10 cellular contexts compared by ENCODE assay signal in genomic region chr19:55250262-55251036, GRCh38. TPM values are rescaled to one million over a fixed set of nuclear protein-coding genes. Genes with fewer than 3 reads are reported as not detected.
DNase-seq lines count a peak whose midpoint lies in the region; ATAC-seq, FAIRE-seq and TF ChIP-seq lines count a peak whose summit lies in the region.
"Had no signal": no experiment of that assay in that cellular context is flagged by ENCODE, and none has a peak within 500 bp of the region (broad histone marks: within the 10 kb centered on the region; RNA-seq: fewer than 3 reads in every experiment).

No MANE protein-coding gene starts in this region.

- no TSS peak for BruUV-seq in K562 (replicated peaks; lab: Mats Ljungman, UMichigan)

- peak overlapping the region; percentile 93 for H3K27ac ChIP-seq in CD4-positive, CD25-positive, alpha-beta regulatory T cell (ENCODE audit: insufficient read depth, low read length, poor library complexity, severe bottlenecking)
- no peak overlapping the region for H3K27ac ChIP-seq in K562 (ENCODE audit: extremely low read depth, low read depth, low read length)
- peak overlapping the region; percentile 93 for H3K27ac ChIP-seq in neutrophil

- no peak for DNase-seq in CD4-positive, CD25-positive, alpha-beta regulatory T cell
- no peak for DNase-seq in K562 (ENCODE audit: extremely low read depth in 1 of 4, low spot score in 3 of 4)
- no peak for DNase-seq in NCI-H2107 treated with DMSO at 0.1 percent for 48 hours (lab: John Stamatoyannopoulos, UW; ENCODE audit: unreplicated experiment)
- DNase-seq in NCI-H146 treated with DMSO at 0.1 percent for 48 hours (lab: John Stamatoyannopoulos, UW; ENCODE audit: unreplicated experiment): no peak
- DNase-seq: anterior cingulate cortex, C1 segment of cervical spinal cord, NCI-H1436 treated with DMSO at 0.1 percent for 48 hours had no signal

- intact Hi-C loops in K562 (cut with micrococcal nuclease): no loop called here

- H2AFZ ChIP-seq in K562 (ENCODE audit: low read depth, low read length): no peak overlapping the region

- H3K9me1 ChIP-seq in K562 (ENCODE audit: control insufficient read depth, insufficient read depth, low read length): peaks cover 8% of the 10 kb centered on the region

- H3K9me3 Mint-ChIP-seq in CD4-positive, CD25-positive, alpha-beta regulatory T cell: no peaks in the 10 kb centered on the region
- no peaks in the 10 kb centered on the region for H3K9me3 Mint-ChIP-seq in IgD-negative memory B cell

- POLR2A ChIA-PET in K562 (lab: Yijun Ruan, JAX): interaction anchor here (0.6 to 2.0 kb wide), 4 partner anchors 9 to 34 kb away, joined by 3 to 4 read pairs (median 4); partner anchors contain the start of genes PPP6R1 and TMEM86B

- in situ Hi-C loops in K562 (cut with MboI): no loop called here

- H3K27ac Mint-ChIP-seq in CD4-positive, CD25-positive, alpha-beta regulatory T cell: peak overlapping the region; percentile 94 to 99 (median 96)
- H3K27ac Mint-ChIP-seq in IgD-negative memory B cell: peak overlapping the region in 2 of 3 donors; percentile 98 to 99

- no peak for FAIRE-seq in K562 (lab: Jason Lieb, UNC)

- 92% methylated on average over 13 of the region's 18 CpGs for WGBS in K562 (ENCODE audit: insufficient coverage, low coverage, missing lambda C conversion rate)

- TF ChIP-seq CTCF in K562 (IDR thresholded peaks at IDR 0.05 in 2 of 3, conservative IDR thresholded peaks at IDR 0.05 in 1 of 3; ENCODE audit: insufficient read depth in 2 of 3, low read depth in 1 of 3, low read length in 3 of 3): no peak
- TF ChIP-seq CTCF in neutrophil (IDR thresholded peaks at IDR 0.05): no peak

- peaks cover 69% of the 10 kb centered on the region for H3K4me1 ChIP-seq in CD4-positive, CD25-positive, alpha-beta regulatory T cell (ENCODE audit: control insufficient read depth, insufficient read depth, low read length, poor library complexity, severe bottlenecking)
- H3K4me1 ChIP-seq in K562 (replicated peaks in 1 of 2; ENCODE audit: control insufficient read depth in 2 of 2, insufficient read depth in 2 of 2, low read length in 2 of 2) (peaks cover 10 to 44% of the 10 kb centered on the region in 2 experiments; a peak in 4 of 5 replicates), neutrophil (ENCODE audit: control insufficient read depth in 1 of 2, insufficient read depth in 1 of 2, low read depth in 1 of 2, low read length in 1 of 2) (peaks cover 55 to 63% of the 10 kb centered on the region in 2 experiments)

- peaks cover 70% of the 10 kb centered on the region for H4K20me1 ChIP-seq in K562 (replicated peaks; ENCODE audit: control insufficient read depth, insufficient read depth, low read length)

- no peaks in the 10 kb centered on the region for H3K27me3 ChIP-seq in CD4-positive, CD25-positive, alpha-beta regulatory T cell (ENCODE audit: control insufficient read depth, insufficient read depth, low read length)
- H3K27me3 ChIP-seq in K562 (ENCODE audit: control insufficient read depth in 2 of 2, insufficient read depth in 2 of 2, low read length in 2 of 2): no peaks in the 10 kb centered on the region; a peak in 1 of 5 replicates
- H3K27me3 ChIP-seq in neutrophil: no peaks in the 10 kb centered on the region

- H3K36me3 Mint-ChIP-seq in CD4-positive, CD25-positive, alpha-beta regulatory T cell: peaks cover 12% of the 10 kb centered on the region
- H3K36me3 Mint-ChIP-seq in IgD-negative memory B cell: no peaks in the 10 kb centered on the region

- no peak overlapping the region for H3K4me2 ChIP-seq in K562 (ENCODE audit: insufficient read depth, low read length)

- no peak for TF ChIP-seq POLR2A in K562 (conservative IDR thresholded peaks at IDR 0.05)

- peaks cover 10 to 72% (median 34%) of the 10 kb centered on the region in 4 donors for H3K4me1 Mint-ChIP-seq in CD4-positive, CD25-positive, alpha-beta regulatory T cell
- peaks cover 36 to 46% (median 37%) of the 10 kb centered on the region in 3 donors for H3K4me1 Mint-ChIP-seq in IgD-negative memory B cell

- no peak overlapping the region for H3K4me3 ChIP-seq in CD4-positive, CD25-positive, alpha-beta regulatory T cell (ENCODE audit: low read depth, low read length)
- H3K4me3 ChIP-seq in K562: no peak overlapping the region
- no peak overlapping the region for H3K4me3 ChIP-seq in neutrophil (ENCODE audit: low read depth in 1 of 2, low read length in 1 of 2)

- peaks cover 84% of the 10 kb centered on the region for H3K79me2 ChIP-seq in K562 (ENCODE audit: control insufficient read depth, insufficient read depth, low read length)

- no peaks in the 10 kb centered on the region for H3K9me3 ChIP-seq in CD4-positive, CD25-positive, alpha-beta regulatory T cell (ENCODE audit: control insufficient read depth in 2 of 2, low read length in 2 of 2)
- H3K9me3 ChIP-seq in K562 (replicated peaks; ENCODE audit: control insufficient read depth, insufficient read depth, low read depth, low read length) (no peaks in the 10 kb centered on the region), neutrophil (no peaks in the 10 kb centered on the region)

- CTCF ChIA-PET in K562 (lab: Yijun Ruan, JAX; ENCODE audit: low intra/inter-chr PET ratio): no interaction called here

- ATAC-seq in CD4-positive, CD25-positive, alpha-beta regulatory T cell (ENCODE audit: low read depth in 2 of 2): no peak
- ATAC-seq in K562 (no peak), HG03025 (IDR thresholded peaks at IDR 0.05; ENCODE audit: low FRiP score, unreplicated experiment) (no peak)

- TF ChIP-seq RAD21 in K562 (CRISPR knock-in tag; conservative IDR thresholded peaks at IDR 0.05 in 1 of 2, IDR thresholded peaks at IDR 0.05 in 1 of 2): no peak

- H3K36me3 ChIP-seq in CD4-positive, CD25-positive, alpha-beta regulatory T cell (ENCODE audit: control insufficient read depth, insufficient read depth, low read length): peaks cover 38% of the 10 kb centered on the region
- H3K36me3 ChIP-seq in K562 (ENCODE audit: control insufficient read depth, insufficient read depth, low read length): peaks cover 92% of the 10 kb centered on the region
- peaks cover 28% of the 10 kb centered on the region for H3K36me3 ChIP-seq in neutrophil

- H3K9ac ChIP-seq in K562 (ENCODE audit: insufficient read depth in 1 of 2, low read depth in 2 of 2, low read length in 2 of 2): 0 out of 4 replicates have a peak overlapping the region, but pooled peaks of 1 of the 2 experiments have one; percentile 13

- no peaks in the 10 kb centered on the region for H3K27me3 Mint-ChIP-seq in CD4-positive, CD25-positive, alpha-beta regulatory T cell
- H3K27me3 Mint-ChIP-seq in IgD-negative memory B cell: no peaks in the 10 kb centered on the region

- H3K4me3 Mint-ChIP-seq in CD4-positive, CD25-positive, alpha-beta regulatory T cell: peak overlapping the region in 3 of 4 donors; percentile 66 to 88 (median 81)
- H3K4me3 Mint-ChIP-seq in IgD-negative memory B cell: peak overlapping the region in 3 of 4 donors; percentile 92 to 96 (median 93)

- no peak for TF ChIP-seq EP300 in K562 (IDR thresholded peaks at IDR 0.05; ENCODE audit: low read length)

RNA-seq across cellular contexts. Expression of gene PPP6R1, which starts 8.4 kb away (rescaled TPM):
- total RNA-seq in CD4-positive, CD25-positive, alpha-beta regulatory T cell: 168 TPM
- polyA plus RNA-seq in CD4-positive, CD25-positive, alpha-beta regulatory T cell: 10 to 100 TPM; 38.9 to 58.2 (median 44.0) TPM
- polyA plus RNA-seq in IgD-negative memory B cell (47.0 TPM), K562 (2011; rRNA removed) (37.0 and 59.5 TPM in 2 replicates), K562 (2014; fragmentation: Illumina TruSeq; extraction: Trizol) (42.6 and 75.6 TPM in 2 replicates), K562 (2014; fragmentation: Nextera tagmentation; extraction: Ambion mirVana) (under 1 TPM; 0.48 to 0.89 TPM), K562 (2014; rRNA removed) (72.9 and 82.6 TPM in 2 replicates)
- total RNA-seq in K562 (2011; cell fraction: chromatin; rRNA removed; ENCODE audit: low replicate concordance): 138 and 331 TPM in 2 replicates
- total RNA-seq in K562 (2011; cell fraction: nucleolus; rRNA removed): 170 and 181 TPM in 2 replicates
- 119 and 126 TPM in 2 replicates for total RNA-seq in K562 (2011; cell fraction: nucleoplasm; rRNA removed)
- total RNA-seq in K562 (2014; rRNA removed) (58.3 and 78.9 TPM in 2 replicates), K562 (2014; rRNA removed; fragmentation: Illumina TruSeq; extraction: Trizol) (25.5 and 28.1 TPM in 2 replicates), K562 (2015; rRNA removed; fragmentation: Illumina TruSeq; extraction: Trizol) (37.2 and 39.6 TPM in 2 replicates), K562 (2021) (115 and 135 TPM in 2 replicates)
- polyA plus RNA-seq in K562 (2011; cell fraction: cytosol; rRNA removed): 51.6 and 73.6 TPM in 2 replicates
- polyA plus RNA-seq in K562 (2011; cell fraction: nucleus; rRNA removed): 101 and 109 TPM in 2 replicates
- 69.7 and 88.1 TPM in 2 replicates for polyA plus RNA-seq in K562 (2012)
- 47.1 and 60.9 TPM in 2 replicates for polyA minus RNA-seq in K562 (2011; rRNA and poly(A)+ RNA removed)
- 68.7 and 77.1 TPM in 2 replicates for polyA minus RNA-seq in K562 (2011; cell fraction: cytosol; rRNA and poly(A)+ RNA removed)
- 31.9 and 52.0 TPM in 2 replicates for polyA minus RNA-seq in K562 (2011; cell fraction: nucleus; rRNA and poly(A)+ RNA removed)

RNA-seq across cellular contexts. Expression of gene TMEM86B, which starts 21.9 kb away (rescaled TPM):
- total RNA-seq in CD4-positive, CD25-positive, alpha-beta regulatory T cell: 13.3 TPM
- under 1 TPM in 3 of 4 donors, not detected in 1; 0.25 to 0.83 (median 0.49) TPM for polyA plus RNA-seq in CD4-positive, CD25-positive, alpha-beta regulatory T cell
- polyA plus RNA-seq in IgD-negative memory B cell (1.4 TPM), K562 (2011; rRNA removed) (1.3 and 3.2 TPM in 2 replicates), K562 (2014; fragmentation: Illumina TruSeq; extraction: Trizol) (2.2 and 5.1 TPM in 2 replicates), K562 (2014; fragmentation: Nextera tagmentation; extraction: Ambion mirVana) (under 1 TPM; 0.28 to 0.41 TPM), K562 (2014; rRNA removed) (6.2 and 7.9 TPM in 2 replicates)
- total RNA-seq in K562 (2011; cell fraction: chromatin; rRNA removed; ENCODE audit: low replicate concordance): 8.0 and 35.1 TPM in 2 replicates
- 26.1 and 32.9 TPM in 2 replicates for total RNA-seq in K562 (2011; cell fraction: nucleolus; rRNA removed)
- 13.7 and 16.3 TPM in 2 replicates for total RNA-seq in K562 (2011; cell fraction: nucleoplasm; rRNA removed)
- total RNA-seq in K562 (2014; rRNA removed) (3.9 and 4.6 TPM in 2 replicates), K562 (2014; rRNA removed; fragmentation: Illumina TruSeq; extraction: Trizol) (0.19 and 0.55 TPM in 2 replicates), K562 (2015; rRNA removed; fragmentation: Illumina TruSeq; extraction: Trizol) (2.1 TPM in 2 replicates), K562 (2021) (5.7 and 6.3 TPM in 2 replicates)
- 2.8 and 7.3 TPM in 2 replicates for polyA plus RNA-seq in K562 (2011; cell fraction: cytosol; rRNA removed)
- polyA plus RNA-seq in K562 (2011; cell fraction: nucleus; rRNA removed): 23.8 and 45.7 TPM in 2 replicates
- 5.1 and 12.3 TPM in 2 replicates for polyA plus RNA-seq in K562 (2012)
- 0.81 and 1.5 TPM in 2 replicates for polyA minus RNA-seq in K562 (2011; rRNA and poly(A)+ RNA removed)
- polyA minus RNA-seq in K562 (2011; cell fraction: cytosol; rRNA and poly(A)+ RNA removed): 1.2 TPM in 1 of 2 replicates, not detected in the other
- 4.4 and 5.9 TPM in 2 replicates for polyA minus RNA-seq in K562 (2011; cell fraction: nucleus; rRNA and poly(A)+ RNA removed)

RNA-seq across cellular contexts. Expression of gene HSPBP1, which starts 29.5 kb away (rescaled TPM):
- 15.8 TPM for total RNA-seq in CD4-positive, CD25-positive, alpha-beta regulatory T cell
- polyA plus RNA-seq in CD4-positive, CD25-positive, alpha-beta regulatory T cell: 10 to 100 TPM; 30.2 to 37.2 (median 35.1) TPM
- polyA plus RNA-seq in IgD-negative memory B cell (34.1 TPM), K562 (2011; rRNA removed) (20.6 and 30.4 TPM in 2 replicates), K562 (2014; fragmentation: Illumina TruSeq; extraction: Trizol) (21.8 and 37.7 TPM in 2 replicates), K562 (2014; fragmentation: Nextera tagmentation; extraction: Ambion mirVana) (1 to 10 TPM in 1 of 2 experiments, under 1 TPM in 1; 0.83 to 1.5 TPM), K562 (2014; rRNA removed) (59.0 and 62.3 TPM in 2 replicates)
- 1.8 and 7.4 TPM in 2 replicates for total RNA-seq in K562 (2011; cell fraction: chromatin; rRNA removed; ENCODE audit: low replicate concordance)
- total RNA-seq in K562 (2011; cell fraction: nucleolus; rRNA removed): 14.1 and 16.0 TPM in 2 replicates
- 5.8 and 8.5 TPM in 2 replicates for total RNA-seq in K562 (2011; cell fraction: nucleoplasm; rRNA removed)
- total RNA-seq in K562 (2014; rRNA removed) (54.6 and 63.3 TPM in 2 replicates), K562 (2014; rRNA removed; fragmentation: Illumina TruSeq; extraction: Trizol) (12.3 and 13.9 TPM in 2 replicates), K562 (2015; rRNA removed; fragmentation: Illumina TruSeq; extraction: Trizol) (38.7 and 41.3 TPM in 2 replicates), K562 (2021) (81.3 and 85.8 TPM in 2 replicates)
- 38.3 and 103 TPM in 2 replicates for polyA plus RNA-seq in K562 (2011; cell fraction: cytosol; rRNA removed)
- 17.4 and 24.9 TPM in 2 replicates for polyA plus RNA-seq in K562 (2011; cell fraction: nucleus; rRNA removed)
- polyA plus RNA-seq in K562 (2012): 67.2 and 80.0 TPM in 2 replicates
- 5.2 and 9.1 TPM in 2 replicates for polyA minus RNA-seq in K562 (2011; rRNA and poly(A)+ RNA removed)
- polyA minus RNA-seq in K562 (2011; cell fraction: cytosol; rRNA and poly(A)+ RNA removed): 23.1 and 31.8 TPM in 2 replicates
- 6.2 and 6.8 TPM in 2 replicates for polyA minus RNA-seq in K562 (2011; cell fraction: nucleus; rRNA and poly(A)+ RNA removed)

RNA-seq across cellular contexts. Expression of gene BRSK1, which starts 33.3 kb away (rescaled TPM):
- total RNA-seq in CD4-positive, CD25-positive, alpha-beta regulatory T cell: 1.5 TPM
- polyA plus RNA-seq in CD4-positive, CD25-positive, alpha-beta regulatory T cell: not detected
- polyA plus RNA-seq in IgD-negative memory B cell (0.34 TPM), K562 (2011; rRNA removed) (3.5 and 3.6 TPM in 2 replicates), K562 (2014; fragmentation: Illumina TruSeq; extraction: Trizol) (4.3 and 4.5 TPM in 2 replicates), K562 (2014; fragmentation: Nextera tagmentation; extraction: Ambion mirVana) (not detected), K562 (2014; rRNA removed) (9.3 and 9.8 TPM in 2 replicates)
- 28.5 and 48.4 TPM in 2 replicates for total RNA-seq in K562 (2011; cell fraction: chromatin; rRNA removed; ENCODE audit: low replicate concordance)
- total RNA-seq in K562 (2011; cell fraction: nucleolus; rRNA removed): 21.7 and 25.3 TPM in 2 replicates
- total RNA-seq in K562 (2011; cell fraction: nucleoplasm; rRNA removed): 13.4 and 18.0 TPM in 2 replicates
- total RNA-seq in K562 (2014; rRNA removed) (3.8 and 5.0 TPM in 2 replicates), K562 (2014; rRNA removed; fragmentation: Illumina TruSeq; extraction: Trizol) (1.6 and 1.7 TPM in 2 replicates), K562 (2015; rRNA removed; fragmentation: Illumina TruSeq; extraction: Trizol) (1.3 and 1.7 TPM in 2 replicates), K562 (2021) (5.6 and 8.1 TPM in 2 replicates)
- polyA plus RNA-seq in K562 (2011; cell fraction: cytosol; rRNA removed): 4.7 and 5.3 TPM in 2 replicates
- 46.8 and 66.1 TPM in 2 replicates for polyA plus RNA-seq in K562 (2011; cell fraction: nucleus; rRNA removed)
- polyA plus RNA-seq in K562 (2012): 4.6 and 18.4 TPM in 2 replicates
- polyA minus RNA-seq in K562 (2011; rRNA and poly(A)+ RNA removed): 1.7 and 2.2 TPM in 2 replicates
- polyA minus RNA-seq in K562 (2011; cell fraction: cytosol; rRNA and poly(A)+ RNA removed): 1.1 and 2.1 TPM in 2 replicates
- 7.0 and 11.6 TPM in 2 replicates for polyA minus RNA-seq in K562 (2011; cell fraction: nucleus; rRNA and poly(A)+ RNA removed)

RNA-seq across cellular contexts. Expression of gene PTPRH, which starts 41.1 kb away (rescaled TPM):
- total RNA-seq in CD4-positive, CD25-positive, alpha-beta regulatory T cell: not detected
- polyA plus RNA-seq in CD4-positive, CD25-positive, alpha-beta regulatory T cell: not detected
- polyA plus RNA-seq in IgD-negative memory B cell: not detected
- total RNA-seq in K562 (2011; cell fraction: chromatin; rRNA removed; ENCODE audit: low replicate concordance): 57.9 and 171 TPM in 2 replicates
- 67.1 and 78.4 TPM in 2 replicates for total RNA-seq in K562 (2011; cell fraction: nucleolus; rRNA removed)
- total RNA-seq in K562 (2011; cell fraction: nucleoplasm; rRNA removed): 53.0 and 59.6 TPM in 2 replicates
- total RNA-seq in K562 (2014; rRNA removed): 24.0 and 36.5 TPM in 2 replicates
- 14.7 and 17.6 TPM in 2 replicates for total RNA-seq in K562 (2014; rRNA removed; fragmentation: Illumina TruSeq; extraction: Trizol)
- total RNA-seq in K562 (2015; rRNA removed; fragmentation: Illumina TruSeq; extraction: Trizol): 18.6 and 19.0 TPM in 2 replicates
- 25.5 and 26.4 TPM in 2 replicates for total RNA-seq in K562 (2021)
- polyA plus RNA-seq in K562 (2011; rRNA removed): 33.6 and 34.3 TPM in 2 replicates
- polyA plus RNA-seq in K562 (2011; cell fraction: cytosol; rRNA removed): 31.6 and 38.9 TPM in 2 replicates
- polyA plus RNA-seq in K562 (2011; cell fraction: nucleus; rRNA removed): 66.1 and 111 TPM in 2 replicates
- 19.2 and 61.5 TPM in 2 replicates for polyA plus RNA-seq in K562 (2012)
- 31.2 and 33.2 TPM in 2 replicates for polyA plus RNA-seq in K562 (2014; fragmentation: Illumina TruSeq; extraction: Trizol)
- 1 to 10 TPM in 1 of 2 experiments, under 1 TPM in 1; 0.87 to 2.9 TPM for polyA plus RNA-seq in K562 (2014; fragmentation: Nextera tagmentation; extraction: Ambion mirVana)
- 22.7 and 22.8 TPM in 2 replicates for polyA plus RNA-seq in K562 (2014; rRNA removed)
- polyA minus RNA-seq in K562 (2011; rRNA and poly(A)+ RNA removed): 34.7 and 44.2 TPM in 2 replicates
- 15.8 and 20.3 TPM in 2 replicates for polyA minus RNA-seq in K562 (2011; cell fraction: cytosol; rRNA and poly(A)+ RNA removed)
- polyA minus RNA-seq in K562 (2011; cell fraction: nucleus; rRNA and poly(A)+ RNA removed): 46.6 and 47.5 TPM in 2 replicates
